In genomic region chr2:149039213-149039724, GRCh38 we compare ENCODE assay signal across 1 cellular context.
TF ChIP-seq lines count a peak whose summit lies in the region.

No MANE protein-coding gene starts in this region.

TF ChIP-seq in WTC11, 78 proteins besides CTCF, POLR2A, EP300 and RAD21 (continued from another document):
- TF ChIP-seq, protein P1, sequence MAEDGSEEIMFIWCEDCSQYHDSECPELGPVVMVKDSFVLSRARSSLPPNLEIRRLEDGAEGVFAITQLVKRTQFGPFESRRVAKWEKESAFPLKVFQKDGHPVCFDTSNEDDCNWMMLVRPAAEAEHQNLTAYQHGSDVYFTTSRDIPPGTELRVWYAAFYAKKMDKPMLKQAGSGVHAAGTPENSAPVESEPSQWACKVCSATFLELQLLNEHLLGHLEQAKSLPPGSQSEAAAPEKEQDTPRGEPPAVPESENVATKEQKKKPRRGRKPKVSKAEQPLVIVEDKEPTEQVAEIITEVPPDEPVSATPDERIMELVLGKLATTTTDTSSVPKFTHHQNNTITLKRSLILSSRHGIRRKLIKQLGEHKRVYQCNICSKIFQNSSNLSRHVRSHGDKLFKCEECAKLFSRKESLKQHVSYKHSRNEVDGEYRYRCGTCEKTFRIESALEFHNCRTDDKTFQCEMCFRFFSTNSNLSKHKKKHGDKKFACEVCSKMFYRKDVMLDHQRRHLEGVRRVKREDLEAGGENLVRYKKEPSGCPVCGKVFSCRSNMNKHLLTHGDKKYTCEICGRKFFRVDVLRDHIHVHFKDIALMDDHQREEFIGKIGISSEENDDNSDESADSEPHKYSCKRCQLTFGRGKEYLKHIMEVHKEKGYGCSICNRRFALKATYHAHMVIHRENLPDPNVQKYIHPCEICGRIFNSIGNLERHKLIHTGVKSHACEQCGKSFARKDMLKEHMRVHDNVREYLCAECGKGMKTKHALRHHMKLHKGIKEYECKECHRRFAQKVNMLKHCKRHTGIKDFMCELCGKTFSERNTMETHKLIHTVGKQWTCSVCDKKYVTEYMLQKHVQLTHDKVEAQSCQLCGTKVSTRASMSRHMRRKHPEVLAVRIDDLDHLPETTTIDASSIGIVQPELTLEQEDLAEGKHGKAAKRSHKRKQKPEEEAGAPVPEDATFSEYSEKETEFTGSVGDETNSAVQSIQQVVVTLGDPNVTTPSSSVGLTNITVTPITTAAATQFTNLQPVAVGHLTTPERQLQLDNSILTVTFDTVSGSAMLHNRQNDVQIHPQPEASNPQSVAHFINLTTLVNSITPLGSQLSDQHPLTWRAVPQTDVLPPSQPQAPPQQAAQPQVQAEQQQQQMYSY (CRISPR knock-in tag; IDR thresholded peaks at IDR 0.05) = no peak
- TF ChIP-seq NFATC4 (CRISPR knock-in tag; IDR thresholded peaks at IDR 0.05) (no peak), OVOL2 (CRISPR knock-in tag; IDR thresholded peaks at IDR 0.05; ENCODE audit: borderline replicate concordance) (no peak), ERG (CRISPR knock-in tag; IDR thresholded peaks at IDR 0.05) (no peak), FOXP1 (CRISPR knock-in tag; IDR thresholded peaks at IDR 0.05; ENCODE audit: borderline replicate concordance) (no peak), E2F4 (CRISPR knock-in tag; IDR thresholded peaks at IDR 0.05; ENCODE audit: borderline replicate concordance, low read depth) (no peak), MLX (CRISPR knock-in tag; IDR thresholded peaks at IDR 0.05) (no peak), ZNF416 (CRISPR knock-in tag; IDR thresholded peaks at IDR 0.05) (no peak), KAT7 (CRISPR knock-in tag; IDR thresholded peaks at IDR 0.05; ENCODE audit: borderline replicate concordance) (no peak)
- TF ChIP-seq, protein P2, sequence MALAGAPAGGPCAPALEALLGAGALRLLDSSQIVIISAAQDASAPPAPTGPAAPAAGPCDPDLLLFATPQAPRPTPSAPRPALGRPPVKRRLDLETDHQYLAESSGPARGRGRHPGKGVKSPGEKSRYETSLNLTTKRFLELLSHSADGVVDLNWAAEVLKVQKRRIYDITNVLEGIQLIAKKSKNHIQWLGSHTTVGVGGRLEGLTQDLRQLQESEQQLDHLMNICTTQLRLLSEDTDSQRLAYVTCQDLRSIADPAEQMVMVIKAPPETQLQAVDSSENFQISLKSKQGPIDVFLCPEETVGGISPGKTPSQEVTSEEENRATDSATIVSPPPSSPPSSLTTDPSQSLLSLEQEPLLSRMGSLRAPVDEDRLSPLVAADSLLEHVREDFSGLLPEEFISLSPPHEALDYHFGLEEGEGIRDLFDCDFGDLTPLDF (CRISPR knock-in tag; IDR thresholded peaks at IDR 0.05) = no peak
- TF ChIP-seq, protein P3, sequence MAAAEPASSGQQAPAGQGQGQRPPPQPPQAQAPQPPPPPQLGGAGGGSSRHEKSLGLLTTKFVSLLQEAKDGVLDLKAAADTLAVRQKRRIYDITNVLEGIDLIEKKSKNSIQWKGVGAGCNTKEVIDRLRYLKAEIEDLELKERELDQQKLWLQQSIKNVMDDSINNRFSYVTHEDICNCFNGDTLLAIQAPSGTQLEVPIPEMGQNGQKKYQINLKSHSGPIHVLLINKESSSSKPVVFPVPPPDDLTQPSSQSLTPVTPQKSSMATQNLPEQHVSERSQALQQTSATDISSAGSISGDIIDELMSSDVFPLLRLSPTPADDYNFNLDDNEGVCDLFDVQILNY (CRISPR knock-in tag; IDR thresholded peaks at IDR 0.05) = no peak
